ENCODE assay signal across 11 cellular contexts in genomic region chr22:19289475-19290161, GRCh38. TPM values are rescaled to one million over a fixed set of nuclear protein-coding genes. Genes with fewer than 3 reads are reported as not detected.
DNase-seq lines count a peak whose midpoint lies in the region; ATAC-seq and TF ChIP-seq lines count a peak whose summit lies in the region.
"Had no signal": no experiment of that assay in that cellular context is flagged by ENCODE, and none has a peak within 500 bp of the region (broad histone marks: within the 10 kb centered on the region; RNA-seq: fewer than 3 reads in every experiment).

No MANE protein-coding gene starts in this region.

- H3K4me3 ChIP-seq in AG10803 (ENCODE audit: low read length) = peak overlapping the region; percentile 79; the same call in 1 of the 2 replicates
- no peak overlapping the region for H3K4me3 ChIP-seq in Karpas-422 (ENCODE audit: low read length)

- no peaks in the 10 kb centered on the region for H3K9me2 ChIP-seq in Karpas-422 (replicated peaks; ENCODE audit: insufficient read depth, low read length)

- no peaks in the 10 kb centered on the region for H3K9me3 ChIP-seq in Karpas-422 (ENCODE audit: low read length)
- H3K9me3 ChIP-seq: gastroesophageal sphincter had no signal

- no peak overlapping the region for H2AFZ ChIP-seq in Karpas-422 (ENCODE audit: low read length)

- TF ChIP-seq CTCF in AG10803 (conservative IDR thresholded peaks at IDR 0.05; ENCODE audit: low read length) (no peak), GM13976 (IDR thresholded peaks at IDR 0.05; ENCODE audit: borderline replicate concordance, control extremely low read depth, extremely low read depth, insufficient read depth, missing control alignments) (no peak)

- peaks cover 3% of the 10 kb centered on the region; the same call in 1 of the 2 replicates for H3K27me3 ChIP-seq in Karpas-422 (ENCODE audit: low read length)
- H3K27me3 ChIP-seq: gastroesophageal sphincter had no signal

- no peak overlapping the region for H3K4me3 Mint-ChIP-seq in activated naive CD8-positive, alpha-beta T cell treated with anti-CD3 and anti-CD28 coated beads for 36 hours

- H3K36me3 Mint-ChIP-seq in activated naive CD8-positive, alpha-beta T cell treated with anti-CD3 and anti-CD28 coated beads for 36 hours = no peaks in the 10 kb centered on the region

- no peaks in the 10 kb centered on the region for H3K36me3 ChIP-seq in Karpas-422 (ENCODE audit: insufficient read depth, low read length)
- H3K36me3 ChIP-seq: gastroesophageal sphincter had no signal

- no peak overlapping the region for H3K4me2 ChIP-seq in Karpas-422 (ENCODE audit: low read depth, low read length, poor library complexity, severe bottlenecking)

- no peaks in the 10 kb centered on the region for H4K20me1 ChIP-seq in Karpas-422 (ENCODE audit: insufficient read depth, low read depth, low read length)

- no peaks in the 10 kb centered on the region for H3K79me2 ChIP-seq in Karpas-422 (ENCODE audit: low read length)

- H3K4me1 Mint-ChIP-seq in activated naive CD8-positive, alpha-beta T cell treated with anti-CD3 and anti-CD28 coated beads for 36 hours = peaks cover 21% of the 10 kb centered on the region

- intact Hi-C loops in Right ventricle myocardium superior (cut with DNase I) = no loop called here

- H3K27ac ChIP-seq in Karpas-422 (ENCODE audit: low read length) = no peak overlapping the region

- ATAC-seq in left lobe of liver = no peak
- no peak for ATAC-seq in HG03521 (IDR thresholded peaks at IDR 0.05; ENCODE audit: unreplicated experiment)
- no peak for ATAC-seq in Right ventricle myocardium superior (ENCODE audit: poor library complexity)
- ATAC-seq: gastroesophageal sphincter had no signal

- H3K9me3 Mint-ChIP-seq in activated naive CD8-positive, alpha-beta T cell treated with anti-CD3 and anti-CD28 coated beads for 36 hours = no peaks in the 10 kb centered on the region

- in situ Hi-C loops in GM13976 (cut with MboI; ENCODE audit: low sequenced_read_pairs, unreplicated experiment) = loop anchor here (25.0 kb wide), 1 partner anchor 98 kb away; no protein-coding TSS in a partner anchor

- DNase-seq in AG10803 (ENCODE audit: low read depth) (peak; percentile 75), HK-2 (ENCODE audit: unreplicated experiment) (peak; percentile 55), left lobe of liver (ENCODE audit: low spot score) (peak; percentile 30), GM13976 (ENCODE audit: low spot score) (no peak), Karpas-422 (no peak), Right ventricle myocardium superior (no peak)
- DNase-seq in activated naive CD8-positive, alpha-beta T cell treated with anti-CD3 and anti-CD28 coated beads for 36 hours = peak; percentile 19
- DNase-seq: activated naive CD4-positive, alpha-beta T cell treated with anti-CD3 and anti-CD28 coated beads, Interleukin-2, amount 50 U/mL, for 16 hours; NCI-H1092 treated with DMSO at 0.1 percent for 48 hours had no signal

- peaks cover 42% of the 10 kb centered on the region for H3K4me1 ChIP-seq in Karpas-422 (ENCODE audit: low read length)

- peaks cover 28% of the 10 kb centered on the region for H3K27me3 Mint-ChIP-seq in activated naive CD8-positive, alpha-beta T cell treated with anti-CD3 and anti-CD28 coated beads for 36 hours

- no peak overlapping the region for H3K9ac ChIP-seq in Karpas-422 (ENCODE audit: low read length)

- H3K27ac Mint-ChIP-seq in activated naive CD8-positive, alpha-beta T cell treated with anti-CD3 and anti-CD28 coated beads for 36 hours = no peak overlapping the region

RNA-seq across cellular contexts. Expression of gene CLTCL1, which starts 1.9 kb away (rescaled TPM):
- under 1 TPM; 0.29 to 0.52 TPM for total RNA-seq in activated naive CD8-positive, alpha-beta T cell treated with anti-CD3 and anti-CD28 coated beads for 36 hours
- 4.5 TPM for total RNA-seq in left lobe of liver
- 5.0 and 12.9 TPM in 2 replicates for total RNA-seq in Karpas-422 (2014; rRNA removed; shearing (Covaris generic); ENCODE audit: low replicate concordance)
- 9.6 TPM for total RNA-seq in Right ventricle myocardium superior

Comparison
In these comparisons a context has a peak if more than half of its experiments do, and no peak if none do; other contexts are left out.
1. DNase-seq: peak in AG10803 (single experiment), HK-2 (single experiment), activated naive CD8-positive, alpha-beta T cell treated with anti-CD3 and anti-CD28 coated beads for 36 hours (single experiment) and left lobe of liver (single experiment); none in GM13976 (single experiment), Karpas-422 (single experiment) and Right ventricle myocardium superior (single experiment).